In genomic region chr20:47161411-47161810, GRCh38 we compare ENCODE assay signal across 8 cellular contexts.
"Had no signal": no experiment of that assay in that cellular context is flagged by ENCODE, and none has a peak within 500 bp of the region (broad histone marks: within the 10 kb centered on the region; RNA-seq: fewer than 3 reads in every experiment).

No MANE protein-coding gene starts in this region.

- H3K27ac Mint-ChIP-seq: IgD-negative memory B cell had no signal

- H3K9ac ChIP-seq: KMS-11 had no signal

- H3K4me3 Mint-ChIP-seq: IgD-negative memory B cell had no signal

- H3K4me2 ChIP-seq: KMS-11 had no signal

- DNase-seq: IMR-90, KBM-7, KG1 had no signal

- H3K4me3 ChIP-seq: K562 had no signal

- ATAC-seq: HepG2, K562 had no signal

- H3K27ac ChIP-seq: HL-60, KMS-11 had no signal

- H3K9me3 Mint-ChIP-seq: IgD-negative memory B cell had no signal

- FAIRE-seq: HepG2, K562 had no signal
